Comparison of ENCODE assay signal across 1 cellular context in genomic region chr2:12035029-12035720, GRCh38.
TF ChIP-seq lines count a peak whose summit lies in the region.

No MANE protein-coding gene starts in this region.

TF ChIP-seq in H1, 55 proteins besides CTCF, POLR2A, EP300 and RAD21:
- no peak for TF ChIP-seq EZH2 (IDR thresholded peaks at IDR 0.05; ENCODE audit: low read depth, low read length, severe bottlenecking)
- no peak for TF ChIP-seq SP1 (IDR thresholded peaks at IDR 0.05; ENCODE audit: low read depth, low read length)
- TF ChIP-seq MAX (IDR thresholded peaks at IDR 0.05) = no peak
